In genomic region chr2:70301344-70302194, GRCh38 we compare ENCODE assay signal across 1 cellular context.
A peak's percentile ranks its signal among the peaks of the same experiment; 100 is the strongest.
TF ChIP-seq lines count a peak whose summit lies in the region.

FAM136A (minus strand) TSS chr2:70302067; CDS start chr2:70302011, 56 bp downstream.

TF ChIP-seq in H1, 55 proteins besides CTCF, POLR2A, EP300 and RAD21:
- TF ChIP-seq CTBP2 (IDR thresholded peaks at IDR 0.05; ENCODE audit: borderline replicate concordance, insufficient read depth, insufficient read length, low read length), result no peak
- TF ChIP-seq SIRT6 (IDR thresholded peaks at IDR 0.05; ENCODE audit: low read length), result no peak
- TF ChIP-seq TAF7 (optimal IDR thresholded peaks at IDR 0.05; ENCODE audit: borderline replicate concordance, low read depth, low read length), result peak; percentile 63
- TF ChIP-seq EGR1 (IDR thresholded peaks at IDR 0.05; ENCODE audit: borderline replicate concordance, low read depth, low read length), result peak; percentile 65; the same call in 1 of the 2 replicates
- TF ChIP-seq BCL11A (IDR thresholded peaks at IDR 0.05; ENCODE audit: low read depth in 2 of 2, low read length in 2 of 2), result no peak
- TF ChIP-seq POLR2AphosphoS5 (IDR thresholded peaks at IDR 0.05; ENCODE audit: low read depth, low read length), result peak; percentile 80
- peak; percentile 58 for TF ChIP-seq SRF (IDR thresholded peaks at IDR 0.05; ENCODE audit: low read depth, low read length)
- peak; percentile 85 for TF ChIP-seq YY1 (IDR thresholded peaks at IDR 0.05; ENCODE audit: low read depth, low read length)
- TF ChIP-seq NANOG (IDR thresholded peaks at IDR 0.05; ENCODE audit: insufficient read depth, low read depth, low read length, poor library complexity, severe bottlenecking), result no peak
- no peak for TF ChIP-seq SIX5 (IDR thresholded peaks at IDR 0.05; ENCODE audit: low read depth, low read length)
- peak; percentile 75 for TF ChIP-seq ASH2L (IDR thresholded peaks at IDR 0.05; ENCODE audit: low read length)
- peak; percentile 81 for TF ChIP-seq TAF1 (IDR thresholded peaks at IDR 0.05; ENCODE audit: low read depth, low read length)
- TF ChIP-seq ZNF274 (IDR thresholded peaks at IDR 0.05; ENCODE audit: borderline replicate concordance, extremely low read depth, low read length), result no peak
- no peak for TF ChIP-seq GTF2F1 (IDR thresholded peaks at IDR 0.05; ENCODE audit: borderline replicate concordance, low read depth, low read length)
- peak; percentile 52; the same call in 1 of the 2 replicates for TF ChIP-seq TCF12 (IDR thresholded peaks at IDR 0.05; ENCODE audit: low read depth, low read length)
- TF ChIP-seq POU5F1 (IDR thresholded peaks at IDR 0.05; ENCODE audit: low read depth, low read length), result no peak
- TF ChIP-seq BRCA1 (IDR thresholded peaks at IDR 0.05; ENCODE audit: low read depth, low read length), result no peak
- no peak for TF ChIP-seq SP2 (IDR thresholded peaks at IDR 0.05; ENCODE audit: low read length)
- TF ChIP-seq SIN3A (conservative IDR thresholded peaks at IDR 0.05 in 1 of 2, IDR thresholded peaks at IDR 0.05 in 1 of 2; ENCODE audit: low read depth in 1 of 2, low read length in 2 of 2), result peak in 1 of 2 experiments; percentile 47; a peak in 1 of 4 replicates
- peak; percentile 2; the same call in 1 of the 2 replicates for TF ChIP-seq GABPA (IDR thresholded peaks at IDR 0.05; ENCODE audit: borderline replicate concordance, insufficient read depth, low read length)
- TF ChIP-seq, protein P1, sequence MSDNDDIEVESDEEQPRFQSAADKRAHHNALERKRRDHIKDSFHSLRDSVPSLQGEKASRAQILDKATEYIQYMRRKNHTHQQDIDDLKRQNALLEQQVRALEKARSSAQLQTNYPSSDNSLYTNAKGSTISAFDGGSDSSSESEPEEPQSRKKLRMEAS (IDR thresholded peaks at IDR 0.05), result peak; percentile 79
- TF ChIP-seq RBBP5 (IDR thresholded peaks at IDR 0.05; ENCODE audit: borderline replicate concordance, low read depth, low read length), result 0 out of 2 replicates have a peak, but pooled peaks have one; percentile 82
- TF ChIP-seq KDM4A (IDR thresholded peaks at IDR 0.05; ENCODE audit: low read depth, low read length, severe bottlenecking), result peak; percentile 84
- TF ChIP-seq, protein P2, sequence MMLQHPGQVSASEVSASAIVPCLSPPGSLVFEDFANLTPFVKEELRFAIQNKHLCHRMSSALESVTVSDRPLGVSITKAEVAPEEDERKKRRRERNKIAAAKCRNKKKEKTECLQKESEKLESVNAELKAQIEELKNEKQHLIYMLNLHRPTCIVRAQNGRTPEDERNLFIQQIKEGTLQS (IDR thresholded peaks at IDR 0.05; ENCODE audit: insufficient read depth, low read depth, low read length), result 0 out of 2 replicates have a peak, but pooled peaks have one; percentile 6
- no peak for TF ChIP-seq SUZ12 (IDR thresholded peaks at IDR 0.05; ENCODE audit: low read length)
- no peak for TF ChIP-seq CBX8 (IDR thresholded peaks at IDR 0.05; ENCODE audit: borderline replicate concordance, low read depth, low read length)
- peak; percentile 67; the same call in 1 of the 2 replicates for TF ChIP-seq SP4 (IDR thresholded peaks at IDR 0.05; ENCODE audit: low read length)
- TF ChIP-seq CEBPB (IDR thresholded peaks at IDR 0.05; ENCODE audit: low read depth, low read length), result no peak
- TF ChIP-seq PHF8 (conservative IDR thresholded peaks at IDR 0.05; ENCODE audit: low read depth, low read length), result peak; percentile 97
- TF ChIP-seq CHD1 (IDR thresholded peaks at IDR 0.05; ENCODE audit: low read depth, low read length), result no peak
- TF ChIP-seq NRF1 (IDR thresholded peaks at IDR 0.05; ENCODE audit: low read depth, low read length), result no peak
- TF ChIP-seq RXRA (IDR thresholded peaks at IDR 0.05; ENCODE audit: insufficient read depth, low read depth, low read length), result no peak
- peak; percentile 80 for TF ChIP-seq TBP (IDR thresholded peaks at IDR 0.05; ENCODE audit: low read depth, low read length)
- TF ChIP-seq CBX5 (IDR thresholded peaks at IDR 0.05; ENCODE audit: low read depth, low read length), result no peak
- TF ChIP-seq, protein P3, sequence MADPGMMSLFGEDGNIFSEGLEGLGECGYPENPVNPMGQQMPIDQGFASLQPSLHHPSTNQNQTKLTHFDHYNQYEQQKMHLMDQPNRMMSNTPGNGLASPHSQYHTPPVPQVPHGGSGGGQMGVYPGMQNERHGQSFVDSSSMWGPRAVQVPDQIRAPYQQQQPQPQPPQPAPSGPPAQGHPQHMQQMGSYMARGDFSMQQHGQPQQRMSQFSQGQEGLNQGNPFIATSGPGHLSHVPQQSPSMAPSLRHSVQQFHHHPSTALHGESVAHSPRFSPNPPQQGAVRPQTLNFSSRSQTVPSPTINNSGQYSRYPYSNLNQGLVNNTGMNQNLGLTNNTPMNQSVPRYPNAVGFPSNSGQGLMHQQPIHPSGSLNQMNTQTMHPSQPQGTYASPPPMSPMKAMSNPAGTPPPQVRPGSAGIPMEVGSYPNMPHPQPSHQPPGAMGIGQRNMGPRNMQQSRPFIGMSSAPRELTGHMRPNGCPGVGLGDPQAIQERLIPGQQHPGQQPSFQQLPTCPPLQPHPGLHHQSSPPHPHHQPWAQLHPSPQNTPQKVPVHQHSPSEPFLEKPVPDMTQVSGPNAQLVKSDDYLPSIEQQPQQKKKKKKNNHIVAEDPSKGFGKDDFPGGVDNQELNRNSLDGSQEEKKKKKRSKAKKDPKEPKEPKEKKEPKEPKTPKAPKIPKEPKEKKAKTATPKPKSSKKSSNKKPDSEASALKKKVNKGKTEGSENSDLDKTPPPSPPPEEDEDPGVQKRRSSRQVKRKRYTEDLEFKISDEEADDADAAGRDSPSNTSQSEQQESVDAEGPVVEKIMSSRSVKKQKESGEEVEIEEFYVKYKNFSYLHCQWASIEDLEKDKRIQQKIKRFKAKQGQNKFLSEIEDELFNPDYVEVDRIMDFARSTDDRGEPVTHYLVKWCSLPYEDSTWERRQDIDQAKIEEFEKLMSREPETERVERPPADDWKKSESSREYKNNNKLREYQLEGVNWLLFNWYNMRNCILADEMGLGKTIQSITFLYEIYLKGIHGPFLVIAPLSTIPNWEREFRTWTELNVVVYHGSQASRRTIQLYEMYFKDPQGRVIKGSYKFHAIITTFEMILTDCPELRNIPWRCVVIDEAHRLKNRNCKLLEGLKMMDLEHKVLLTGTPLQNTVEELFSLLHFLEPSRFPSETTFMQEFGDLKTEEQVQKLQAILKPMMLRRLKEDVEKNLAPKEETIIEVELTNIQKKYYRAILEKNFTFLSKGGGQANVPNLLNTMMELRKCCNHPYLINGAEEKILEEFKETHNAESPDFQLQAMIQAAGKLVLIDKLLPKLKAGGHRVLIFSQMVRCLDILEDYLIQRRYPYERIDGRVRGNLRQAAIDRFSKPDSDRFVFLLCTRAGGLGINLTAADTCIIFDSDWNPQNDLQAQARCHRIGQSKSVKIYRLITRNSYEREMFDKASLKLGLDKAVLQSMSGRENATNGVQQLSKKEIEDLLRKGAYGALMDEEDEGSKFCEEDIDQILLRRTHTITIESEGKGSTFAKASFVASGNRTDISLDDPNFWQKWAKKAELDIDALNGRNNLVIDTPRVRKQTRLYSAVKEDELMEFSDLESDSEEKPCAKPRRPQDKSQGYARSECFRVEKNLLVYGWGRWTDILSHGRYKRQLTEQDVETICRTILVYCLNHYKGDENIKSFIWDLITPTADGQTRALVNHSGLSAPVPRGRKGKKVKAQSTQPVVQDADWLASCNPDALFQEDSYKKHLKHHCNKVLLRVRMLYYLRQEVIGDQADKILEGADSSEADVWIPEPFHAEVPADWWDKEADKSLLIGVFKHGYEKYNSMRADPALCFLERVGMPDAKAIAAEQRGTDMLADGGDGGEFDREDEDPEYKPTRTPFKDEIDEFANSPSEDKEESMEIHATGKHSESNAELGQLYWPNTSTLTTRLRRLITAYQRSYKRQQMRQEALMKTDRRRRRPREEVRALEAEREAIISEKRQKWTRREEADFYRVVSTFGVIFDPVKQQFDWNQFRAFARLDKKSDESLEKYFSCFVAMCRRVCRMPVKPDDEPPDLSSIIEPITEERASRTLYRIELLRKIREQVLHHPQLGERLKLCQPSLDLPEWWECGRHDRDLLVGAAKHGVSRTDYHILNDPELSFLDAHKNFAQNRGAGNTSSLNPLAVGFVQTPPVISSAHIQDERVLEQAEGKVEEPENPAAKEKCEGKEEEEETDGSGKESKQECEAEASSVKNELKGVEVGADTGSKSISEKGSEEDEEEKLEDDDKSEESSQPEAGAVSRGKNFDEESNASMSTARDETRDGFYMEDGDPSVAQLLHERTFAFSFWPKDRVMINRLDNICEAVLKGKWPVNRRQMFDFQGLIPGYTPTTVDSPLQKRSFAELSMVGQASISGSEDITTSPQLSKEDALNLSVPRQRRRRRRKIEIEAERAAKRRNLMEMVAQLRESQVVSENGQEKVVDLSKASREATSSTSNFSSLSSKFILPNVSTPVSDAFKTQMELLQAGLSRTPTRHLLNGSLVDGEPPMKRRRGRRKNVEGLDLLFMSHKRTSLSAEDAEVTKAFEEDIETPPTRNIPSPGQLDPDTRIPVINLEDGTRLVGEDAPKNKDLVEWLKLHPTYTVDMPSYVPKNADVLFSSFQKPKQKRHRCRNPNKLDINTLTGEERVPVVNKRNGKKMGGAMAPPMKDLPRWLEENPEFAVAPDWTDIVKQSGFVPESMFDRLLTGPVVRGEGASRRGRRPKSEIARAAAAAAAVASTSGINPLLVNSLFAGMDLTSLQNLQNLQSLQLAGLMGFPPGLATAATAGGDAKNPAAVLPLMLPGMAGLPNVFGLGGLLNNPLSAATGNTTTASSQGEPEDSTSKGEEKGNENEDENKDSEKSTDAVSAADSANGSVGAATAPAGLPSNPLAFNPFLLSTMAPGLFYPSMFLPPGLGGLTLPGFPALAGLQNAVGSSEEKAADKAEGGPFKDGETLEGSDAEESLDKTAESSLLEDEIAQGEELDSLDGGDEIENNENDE (IDR thresholded peaks at IDR 0.05; ENCODE audit: insufficient replicate concordance, low read length), result no peak
- peak; percentile 30 for TF ChIP-seq CREB1 (IDR thresholded peaks at IDR 0.05)
- TF ChIP-seq HDAC2 (IDR thresholded peaks at IDR 0.05; ENCODE audit: borderline replicate concordance in 1 of 2, low read depth in 2 of 2, low read length in 2 of 2), result no peak
- no peak for TF ChIP-seq EZH2 (IDR thresholded peaks at IDR 0.05; ENCODE audit: low read depth, low read length, severe bottlenecking)
- TF ChIP-seq HDAC6 (IDR thresholded peaks at IDR 0.05; ENCODE audit: low read depth, low read length), result no peak
- TF ChIP-seq RNF2 (IDR thresholded peaks at IDR 0.05; ENCODE audit: borderline replicate concordance, low read depth, low read length, missing control alignments, poor library complexity, severe bottlenecking), result no peak
- TF ChIP-seq CHD2 (IDR thresholded peaks at IDR 0.05; ENCODE audit: low read length), result peak; percentile 36
- no peak for TF ChIP-seq FOSL1 (IDR thresholded peaks at IDR 0.05; ENCODE audit: insufficient read depth, low read depth, low read length)
- TF ChIP-seq JUN (IDR thresholded peaks at IDR 0.05; ENCODE audit: low read depth, low read length), result no peak
- TF ChIP-seq TEAD4 (IDR thresholded peaks at IDR 0.05; ENCODE audit: low read depth, low read length), result peak; percentile 68; the same call in 1 of the 2 replicates
- TF ChIP-seq, protein P4, sequence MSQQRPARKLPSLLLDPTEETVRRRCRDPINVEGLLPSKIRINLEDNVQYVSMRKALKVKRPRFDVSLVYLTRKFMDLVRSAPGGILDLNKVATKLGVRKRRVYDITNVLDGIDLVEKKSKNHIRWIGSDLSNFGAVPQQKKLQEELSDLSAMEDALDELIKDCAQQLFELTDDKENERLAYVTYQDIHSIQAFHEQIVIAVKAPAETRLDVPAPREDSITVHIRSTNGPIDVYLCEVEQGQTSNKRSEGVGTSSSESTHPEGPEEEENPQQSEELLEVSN (IDR thresholded peaks at IDR 0.05), result peak; percentile 80
